18 cellular contexts compared by ENCODE assay signal in genomic region chr6:103875221-103875620, GRCh38.
A peak's percentile ranks its signal among the peaks of the same experiment; 100 is the strongest.
DNase-seq lines count a peak whose midpoint lies in the region; ATAC-seq and TF ChIP-seq lines count a peak whose summit lies in the region.
"Had no signal": no experiment of that assay in that cellular context is flagged by ENCODE, and none has a peak within 500 bp of the region (broad histone marks: within the 10 kb centered on the region; RNA-seq: fewer than 3 reads in every experiment).

No MANE protein-coding gene starts in this region.

- no peak for TF ChIP-seq CTCF in brain (conservative IDR thresholded peaks at IDR 0.05)
- TF ChIP-seq CTCF in nephron progenitor cell (IDR thresholded peaks at IDR 0.05) = no peak

- no peaks in the 10 kb centered on the region for H3K27me3 Mint-ChIP-seq in brain
- H3K27me3 Mint-ChIP-seq in nephron progenitor cell (ENCODE audit: low read depth, poor library complexity) = peaks cover 7% of the 10 kb centered on the region
- H3K27me3 Mint-ChIP-seq: CD4-positive, CD25-positive, alpha-beta regulatory T cell had no signal

- no peaks in the 10 kb centered on the region for H3K36me3 ChIP-seq in HUES48 (ENCODE audit: control insufficient read depth, insufficient read depth, low read length)

- H3K4me1 ChIP-seq in HUES48 (ENCODE audit: control insufficient read depth, insufficient read depth, low read length) = peaks cover 32% of the 10 kb centered on the region
- H3K4me1 ChIP-seq: Caco-2 had no signal

- peak overlapping the region in 1 of 5 experiments; percentile 28 for H3K4me3 Mint-ChIP-seq in brain
- H3K4me3 Mint-ChIP-seq in nephron progenitor cell = no peak overlapping the region
- H3K4me3 Mint-ChIP-seq: CD4-positive, CD25-positive, alpha-beta regulatory T cell; CD8-positive, alpha-beta T cell had no signal

- peaks cover 4 to 23% (median 10%) of the 10 kb centered on the region in 5 experiments for H3K9me3 Mint-ChIP-seq in brain
- H3K9me3 Mint-ChIP-seq in nephron progenitor cell = peaks cover 9% of the 10 kb centered on the region

- H3K27me3 ChIP-seq in HUES48 (ENCODE audit: control insufficient read depth, insufficient read depth, low read length) = no peaks in the 10 kb centered on the region

- H3K4me3 ChIP-seq in HUES48 (ENCODE audit: low read depth, low read length) = no peak overlapping the region
- H3K4me3 ChIP-seq: GM12878 had no signal

- 0 out of 2 replicates have a peak, but pooled peaks cover 3% of the 10 kb centered on the region for H3K9me3 ChIP-seq in HUES48 (ENCODE audit: control insufficient read depth, insufficient read depth, low read length)

- peaks cover 45% of the 10 kb centered on the region for H3K4me1 Mint-ChIP-seq in brain
- peaks cover 12% of the 10 kb centered on the region for H3K4me1 Mint-ChIP-seq in nephron progenitor cell
- H3K4me1 Mint-ChIP-seq: CD4-positive, CD25-positive, alpha-beta regulatory T cell had no signal

- DNase-seq in nephron progenitor cell = no peak
- no peak for DNase-seq in cerebellum (ENCODE audit: low spot score)
- no peak for DNase-seq in DMS53 treated with DMSO at 0.1 percent for 48 hours (lab: John Stamatoyannopoulos, UW; ENCODE audit: unreplicated experiment)
- DNase-seq: Caco-2; CD4-positive, CD25-positive, alpha-beta regulatory T cell; CD8-positive, alpha-beta T cell; DMS153; DMS79; EL; GDM1; GOT3; HCEC 1CT had no signal

- H3K27ac Mint-ChIP-seq in brain (peak overlapping the region in 3 of 5 experiments; percentile 21 to 80 (median 67)), nephron progenitor cell (peak overlapping the region; percentile 72)
- H3K27ac Mint-ChIP-seq: CD4-positive, CD25-positive, alpha-beta regulatory T cell; CD8-positive, alpha-beta T cell had no signal

- H3K36me3 Mint-ChIP-seq in brain = no peaks in the 10 kb centered on the region
- H3K36me3 Mint-ChIP-seq in nephron progenitor cell (ENCODE audit: low read depth) = no peaks in the 10 kb centered on the region
- H3K36me3 Mint-ChIP-seq: CD4-positive, CD25-positive, alpha-beta regulatory T cell; CD8-positive, alpha-beta T cell had no signal

- no peak overlapping the region for H3K9ac ChIP-seq in HUES48 (ENCODE audit: low read depth, low read length)

- no peak for ATAC-seq in GM18870 (IDR thresholded peaks at IDR 0.05; ENCODE audit: unreplicated experiment)
- no peak for ATAC-seq in HG02840 (IDR thresholded peaks at IDR 0.05; ENCODE audit: low FRiP score, unreplicated experiment)
- ATAC-seq: CD8-positive, alpha-beta T cell; GM12878 had no signal

- peak overlapping the region; percentile 35 for H3K27ac ChIP-seq in HUES48 (ENCODE audit: low read depth, low read length)
- H3K27ac ChIP-seq: C4-2B had no signal
